Comparison of ENCODE assay signal across 8 cellular contexts in the genomic region with DNA sequence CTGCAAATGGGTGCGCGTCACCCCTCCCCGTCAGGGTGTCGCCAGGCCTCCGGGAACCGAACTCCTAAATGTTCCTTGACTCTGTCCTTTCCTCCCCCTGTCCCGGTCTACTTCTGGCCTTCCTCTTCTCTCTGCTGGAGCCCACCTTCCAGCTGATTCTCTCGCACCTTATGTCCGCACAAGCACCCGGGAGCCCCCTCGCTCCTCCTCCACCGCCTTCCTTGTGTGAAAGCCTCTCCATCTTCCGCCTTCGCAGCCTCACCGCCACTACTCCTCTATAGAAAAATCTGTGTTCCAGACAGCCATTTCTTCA. TPM values are rescaled to one million over a fixed set of nuclear protein-coding genes. Genes with fewer than 3 reads are reported as not detected.
DNase-seq lines count a peak whose midpoint lies in the region; ATAC-seq and TF ChIP-seq lines count a peak whose summit lies in the region.

No MANE protein-coding gene starts in this region.

- H3K9ac ChIP-seq in adipocyte (ENCODE audit: low read length), result peak overlapping the region; percentile 58

- peak overlapping the region; percentile 86 for H3K27ac ChIP-seq in substantia nigra (ENCODE audit: low read depth, low read length, poor library complexity, severe bottlenecking)

- H3K27me3 Mint-ChIP-seq in T-helper 1 cell treated with Interleukin-12 subunit alpha and Interleukin-12 subunit beta and Interleukin-4 antibody, amounts not matched to agents 30 μg/mL and 1 μg/mL, for 36 hours (ENCODE audit: low read depth), result no peaks in the 10 kb centered on the region

- H3K36me3 Mint-ChIP-seq in T-helper 1 cell treated with Interleukin-12 subunit alpha and Interleukin-12 subunit beta and Interleukin-4 antibody, amounts not matched to agents 30 μg/mL and 1 μg/mL, for 36 hours (ENCODE audit: low read depth), result no peaks in the 10 kb centered on the region

- peaks cover 5% of the 10 kb centered on the region for H3K4me1 ChIP-seq in adipocyte (ENCODE audit: control insufficient read depth, insufficient read depth, low read length)

- H3K36me3 ChIP-seq in adipocyte (ENCODE audit: control insufficient read depth, insufficient read depth, low read length, severe bottlenecking), result no peaks in the 10 kb centered on the region
- H3K36me3 ChIP-seq in kidney epithelial cell (ENCODE audit: control insufficient read depth, insufficient read depth, low read length), result no peaks in the 10 kb centered on the region

- H3K4me3 ChIP-seq in adipocyte (ENCODE audit: low read length) (peak overlapping the region; percentile 88), kidney epithelial cell (ENCODE audit: low read depth, low read length) (peak overlapping the region; percentile 79)

- peaks cover 6% of the 10 kb centered on the region for H3K4me1 Mint-ChIP-seq in T-helper 1 cell treated with Interleukin-12 subunit alpha and Interleukin-12 subunit beta and Interleukin-4 antibody, amounts not matched to agents 30 μg/mL and 1 μg/mL, for 36 hours (ENCODE audit: low read depth)

- H3K27ac Mint-ChIP-seq in T-helper 1 cell treated with Interleukin-12 subunit alpha and Interleukin-12 subunit beta and Interleukin-4 antibody, amounts not matched to agents 30 μg/mL and 1 μg/mL, for 36 hours, result peak overlapping the region; percentile 49

- DNase-seq in T-helper 1 cell (no peak), adipocyte (ENCODE audit: low read depth) (no peak), kidney epithelial cell (ENCODE audit: low read depth) (no peak), substantia nigra (lab: John Stamatoyannopoulos, UW) (no peak), hippocampal formation (lab: John Stamatoyannopoulos, UW) (no peak), NCI-H2029 treated with DMSO at 0.1 percent for 48 hours (lab: John Stamatoyannopoulos, UW) (no peak)

- H3K9me3 Mint-ChIP-seq in T-helper 1 cell treated with Interleukin-12 subunit alpha and Interleukin-12 subunit beta and Interleukin-4 antibody, amounts not matched to agents 30 μg/mL and 1 μg/mL, for 36 hours, result no peaks in the 10 kb centered on the region

- peak overlapping the region; percentile 87 for H3K4me3 Mint-ChIP-seq in T-helper 1 cell treated with Interleukin-12 subunit alpha and Interleukin-12 subunit beta and Interleukin-4 antibody, amounts not matched to agents 30 μg/mL and 1 μg/mL, for 36 hours

- H3K27me3 ChIP-seq in adipocyte (replicated peaks; ENCODE audit: control insufficient read depth, insufficient read depth, low read length) (no peaks in the 10 kb centered on the region), kidney epithelial cell (ENCODE audit: control insufficient read depth, insufficient read depth, low read length) (no peaks in the 10 kb centered on the region)

- no peak for ATAC-seq in GM21619 (IDR thresholded peaks at IDR 0.05; ENCODE audit: unreplicated experiment)

- H3K9me3 ChIP-seq in adipocyte (ENCODE audit: control insufficient read depth, low read length), result no peaks in the 10 kb centered on the region

- no peak for TF ChIP-seq CTCF in kidney epithelial cell (IDR thresholded peaks at IDR 0.05; ENCODE audit: insufficient read depth, low read length, poor library complexity, severe bottlenecking)

RNA-seq across cellular contexts. Expression of a gene that starts 0.6 kb away (rescaled TPM):
- total RNA-seq in kidney epithelial cell, result 58.3 and 75.9 TPM in 2 replicates

RNA-seq across cellular contexts. Expression of a gene that starts 51.0 kb away (rescaled TPM):
- 183 and 201 TPM in 2 replicates for total RNA-seq in kidney epithelial cell
